ENCODE assay signal across 19 cellular contexts in genomic region chr3:522888-523287, GRCh38.
"Had no signal": no experiment of that assay in that cellular context is flagged by ENCODE, and none has a peak within 500 bp of the region (broad histone marks: within the 10 kb centered on the region; RNA-seq: fewer than 3 reads in every experiment).

No MANE protein-coding gene starts in this region.

- H3K4me3 ChIP-seq: SJSA1, SK-N-MC had no signal

- H3K27me3 ChIP-seq: SJSA1 had no signal

- H3K4me1 ChIP-seq: SJSA1 had no signal

- H3K27ac ChIP-seq: SJSA1, SK-N-MC had no signal

- DNase-seq: KBM-7; NCI-H1092 treated with DMSO at 0.1 percent for 48 hours; NCI-H1436; NCI-H187; NCI-H2029; NCI-H2081 treated with DMSO at 0.1 percent for 48 hours; NCI-H2171; NCI-H226; NCI-H446; NCI-H510A; NCI-H524 treated with DMSO at 0.1 percent for 48 hours; NCI-H69; NCI-H774; NK-92 treated with Interleukin-12 subunit alpha and Interleukin-12 subunit beta, amount 100 ng/mL, for 24 hours; Right ventricle myocardium superior; RPMI8226; SIG-M5 had no signal

- H3K36me3 ChIP-seq: SJSA1 had no signal
